Comparison of ENCODE assay signal across 23 cellular contexts in genomic region chr10:59314284-59314683, GRCh38. TPM values are rescaled to one million over a fixed set of nuclear protein-coding genes. Genes with fewer than 3 reads are reported as not detected.
"Had no signal": no experiment of that assay in that cellular context is flagged by ENCODE, and none has a peak within 500 bp of the region (broad histone marks: within the 10 kb centered on the region; RNA-seq: fewer than 3 reads in every experiment).

No MANE protein-coding gene starts in this region.

- H3K4me3 ChIP-seq: adrenal gland, body of pancreas, ovary, skin epidermis, thyroid gland, upper lobe of right lung had no signal

- ATAC-seq: body of pancreas; esophagus mucosa; stimulated activated naive CD8-positive, alpha-beta T cell treated with anti-CD3 and anti-CD28 coated beads, Interleukin-15, Interleukin-2, amounts not matched to agents 100 U/mL and 50 U/mL, for 24 hours; upper lobe of right lung had no signal

- H3K27me3 ChIP-seq: adrenal gland, body of pancreas, ovary, thyroid gland, upper lobe of right lung had no signal

- H3K9me3 ChIP-seq: adrenal gland, body of pancreas, ovary, thyroid gland, upper lobe of right lung had no signal

- H3K4me3 Mint-ChIP-seq: activated naive CD4-positive, alpha-beta T cell treated with anti-CD3 and anti-CD28 coated beads for 36 hours; activated naive CD8-positive, alpha-beta T cell treated with anti-CD3 and anti-CD28 coated beads for 36 hours; endodermal cell; mesothelial cell of epicardium; naive B cell had no signal

- H3K36me3 Mint-ChIP-seq: activated naive CD8-positive, alpha-beta T cell treated with anti-CD3 and anti-CD28 coated beads for 36 hours; mesothelial cell of epicardium; naive B cell had no signal

- H3K27ac Mint-ChIP-seq: activated naive CD4-positive, alpha-beta T cell treated with anti-CD3 and anti-CD28 coated beads for 36 hours; activated naive CD8-positive, alpha-beta T cell treated with anti-CD3 and anti-CD28 coated beads for 36 hours; endodermal cell; mesothelial cell of epicardium; naive B cell; progenitor cell of endocrine pancreas had no signal

- H3K36me3 ChIP-seq: adrenal gland, ovary, thyroid gland, upper lobe of right lung had no signal

- H3K4me1 Mint-ChIP-seq: activated naive CD8-positive, alpha-beta T cell treated with anti-CD3 and anti-CD28 coated beads for 36 hours; naive B cell had no signal

- H3K4me1 ChIP-seq: body of pancreas had no signal

- H3K27me3 Mint-ChIP-seq: progenitor cell of endocrine pancreas had no signal

- H3K27ac ChIP-seq: adrenal gland, body of pancreas, ovary, thyroid gland, upper lobe of right lung, VCaP had no signal

- DNase-seq: activated CD4-positive, alpha-beta T cell treated with anti-CD3 and anti-CD28 coated beads for 4 hours; activated CD4-positive, alpha-beta T cell treated with anti-CD3 and anti-CD28 coated beads, Interleukin-2, amount 50 U/mL, for 4 hours; activated effector memory CD4-positive, alpha-beta T cell treated with Interleukin-2 at 50 U/mL for 16 hours; activated naive CD4-positive, alpha-beta T cell treated with anti-CD3 and anti-CD28 coated beads for 36 hours; activated naive CD8-positive, alpha-beta T cell treated with anti-CD3 and anti-CD28 coated beads for 36 hours; adrenal gland; aorta; body of pancreas; endodermal cell; foreskin melanocyte; naive B cell; ovary; stimulated activated CD4-positive, alpha-beta T cell treated with anti-CD3 and anti-CD28 coated beads, Interleukin-12 subunit alpha, Interleukin-12 subunit beta, amount 100 ng/mL, for 4 hours; stimulated activated CD4-positive, alpha-beta T cell treated with anti-CD3 and anti-CD28 coated beads, Interleukin-4, amount 100 ng/mL, for 1 hour; stimulated activated naive CD8-positive, alpha-beta T cell treated with anti-CD3 and anti-CD28 coated beads, Interleukin-15, Interleukin-2, amounts not matched to agents 100 U/mL and 50 U/mL, for 24 hours; T-helper 1 cell; thyroid gland; upper lobe of right lung had no signal

RNA-seq across cellular contexts. Expression of gene FAM13C, which starts 48.1 kb away (rescaled TPM):
- total RNA-seq: activated naive CD4-positive, alpha-beta T cell treated with anti-CD3 and anti-CD28 coated beads for 36 hours had no signal
